15 cellular contexts compared by ENCODE assay signal in the genomic region with DNA sequence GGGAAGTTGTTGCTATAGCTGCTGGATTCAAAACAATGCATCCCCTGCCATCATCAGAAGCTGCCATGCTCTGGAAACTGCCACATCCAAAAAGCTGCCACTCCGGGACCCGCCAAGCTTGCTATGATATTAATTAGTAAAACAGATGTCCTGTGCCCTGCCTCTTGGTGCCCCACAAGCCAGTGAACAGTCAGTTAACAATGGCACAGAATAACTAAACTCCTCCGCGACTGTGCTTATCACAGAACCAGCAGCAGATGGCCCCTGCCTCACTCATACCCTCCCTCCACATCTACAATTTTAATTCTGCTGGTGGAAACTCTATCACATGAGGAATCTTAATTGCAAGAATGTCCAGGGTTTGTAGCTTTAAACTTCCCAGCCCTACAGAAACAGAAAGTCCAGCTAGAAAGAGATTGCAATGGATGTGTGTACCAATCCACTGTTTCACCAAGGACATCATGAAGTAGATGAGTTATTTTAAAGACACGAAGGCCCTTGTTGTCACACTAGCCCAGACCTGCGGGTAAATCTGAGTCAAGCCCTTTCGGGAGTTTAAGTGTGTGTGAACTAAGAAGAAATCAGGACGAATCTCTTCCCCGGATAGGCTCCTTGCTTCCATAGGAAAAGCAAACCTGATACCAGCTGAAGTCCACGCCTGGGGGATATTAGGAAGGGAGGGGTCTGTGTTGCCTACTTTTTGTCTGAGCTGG. TPM values are rescaled to one million over a fixed set of nuclear protein-coding genes. Genes with fewer than 3 reads are reported as not detected.
DNase-seq lines count a peak whose midpoint lies in the region; ATAC-seq and TF ChIP-seq lines count a peak whose summit lies in the region.
"Had no signal": no experiment of that assay in that cellular context is flagged by ENCODE, and none has a peak within 500 bp of the region (broad histone marks: within the 10 kb centered on the region; RNA-seq: fewer than 3 reads in every experiment).

No MANE protein-coding gene starts in this region.

- peaks cover 18% of the 10 kb centered on the region for H3K4me1 Mint-ChIP-seq in osteocyte (ENCODE audit: unreplicated experiment)
- H3K4me1 Mint-ChIP-seq in immature natural killer cell: peaks cover 6 to 8% of the 10 kb centered on the region in 2 donors

- H3K9me3 Mint-ChIP-seq in osteocyte (ENCODE audit: unreplicated experiment) (no peaks in the 10 kb centered on the region), immature natural killer cell (no peaks in the 10 kb centered on the region)
- H3K9me3 Mint-ChIP-seq: activated CD8-positive, alpha-beta T cell treated with anti-CD3 and anti-CD28 coated beads for 36 hours; activated T-helper 2 cell treated with anti-CD3 and anti-CD28 coated beads, Interferon-gamma antibody, Interleukin-2, Interleukin-4, amounts not matched to agents 10 μg/mL and 5 μg/mL and 100 μg/mL, durations not matched to agents 14 hours and 24 hours and 36 hours; CD4-positive, CD25-positive, alpha-beta regulatory T cell had no signal

- in situ Hi-C loops in SK-MEL-5 (cut with HindIII; ENCODE audit: low pct_unique_long_range_greater_than_20kb, low sequenced_read_pairs): no loop called here

- intact Hi-C loops in esophagus muscularis mucosa (cut with DNase I): loop anchor here (5.0 kb wide), 1 partner anchor 729 kb away; no protein-coding TSS in a partner anchor

- no peaks in the 10 kb centered on the region for H3K27me3 ChIP-seq in esophagus muscularis mucosa
- H3K27me3 ChIP-seq: upper lobe of left lung had no signal

- TF ChIP-seq EP300 in esophagus muscularis mucosa (IDR thresholded peaks at IDR 0.05): no peak

- TF ChIP-seq POLR2A in esophagus muscularis mucosa (IDR thresholded peaks at IDR 0.05; ENCODE audit: low read depth): no peak

- H3K36me3 ChIP-seq in esophagus muscularis mucosa: no peaks in the 10 kb centered on the region
- H3K36me3 ChIP-seq: upper lobe of left lung had no signal

- 80% methylated on average over 10 of the region's 10 CpGs for WGBS in esophagus muscularis mucosa

- ATAC-seq in GM19328 (IDR thresholded peaks at IDR 0.05; ENCODE audit: unreplicated experiment): no peak
- ATAC-seq: activated CD8-positive, alpha-beta T cell treated with anti-CD3 and anti-CD28 coated beads for 36 hours had no signal

- TF ChIP-seq CTCF in esophagus muscularis mucosa (IDR thresholded peaks at IDR 0.05) (no peak), osteocyte (IDR thresholded peaks at IDR 0.05) (no peak)

- no peaks in the 10 kb centered on the region for H3K36me3 Mint-ChIP-seq in osteocyte (ENCODE audit: unreplicated experiment)
- H3K36me3 Mint-ChIP-seq in immature natural killer cell: no peaks in the 10 kb centered on the region
- H3K36me3 Mint-ChIP-seq: CD4-positive, CD25-positive, alpha-beta regulatory T cell had no signal

- no peaks in the 10 kb centered on the region for H3K9me3 ChIP-seq in esophagus muscularis mucosa
- H3K9me3 ChIP-seq: upper lobe of left lung had no signal

- peak; percentile 88 for DNase-seq in NCI-H1694 (lab: John Stamatoyannopoulos, UW)
- DNase-seq in SK-MEL-5 (ENCODE audit: low read depth, low spot score): peak; percentile 22
- peak; percentile 55 for DNase-seq in esophagus muscularis mucosa (ENCODE audit: extremely low spot score)
- no peak for DNase-seq in osteocyte (ENCODE audit: extremely low spot score, unreplicated experiment)
- DNase-seq in immature natural killer cell: no peak
- DNase-seq in dermis blood vessel endothelial cell: no peak
- DNase-seq: activated CD8-positive, alpha-beta T cell treated with anti-CD3 and anti-CD28 coated beads for 36 hours; aorta; CD4-positive, CD25-positive, alpha-beta regulatory T cell; effector CD8-positive, alpha-beta T cell; NCI-H187 treated with DMSO at 0.1 percent for 48 hours; stimulated activated CD4-positive, alpha-beta T cell treated with anti-CD3 and anti-CD28 coated beads, Interleukin-4, amount 100 ng/mL, for 24 hours; upper lobe of left lung had no signal

- no peak overlapping the region for H3K27ac ChIP-seq in esophagus muscularis mucosa (replicated peaks in 1 of 4)
- H3K27ac ChIP-seq: upper lobe of left lung had no signal

- H3K27ac Mint-ChIP-seq in osteocyte (ENCODE audit: unreplicated experiment): peak overlapping the region; percentile 34
- no peak overlapping the region for H3K27ac Mint-ChIP-seq in immature natural killer cell
- H3K27ac Mint-ChIP-seq: activated CD8-positive, alpha-beta T cell treated with anti-CD3 and anti-CD28 coated beads for 36 hours; activated T-helper 2 cell treated with anti-CD3 and anti-CD28 coated beads, Interferon-gamma antibody, Interleukin-2, Interleukin-4, amounts not matched to agents 10 μg/mL and 5 μg/mL and 100 μg/mL, durations not matched to agents 14 hours and 24 hours and 36 hours; CD4-positive, CD25-positive, alpha-beta regulatory T cell had no signal

- H3K27me3 Mint-ChIP-seq in osteocyte (ENCODE audit: unreplicated experiment) (peaks cover 8% of the 10 kb centered on the region), immature natural killer cell (ENCODE audit: low read depth in 3 of 3) (peaks cover 0 to 2% (median 0%) of the 10 kb centered on the region in 3 donors)

- H3K4me3 Mint-ChIP-seq in osteocyte (ENCODE audit: unreplicated experiment) (no peak overlapping the region), immature natural killer cell (no peak overlapping the region)
- H3K4me3 Mint-ChIP-seq: activated CD8-positive, alpha-beta T cell treated with anti-CD3 and anti-CD28 coated beads for 36 hours; CD4-positive, CD25-positive, alpha-beta regulatory T cell had no signal

- H3K4me1 ChIP-seq in esophagus muscularis mucosa: peaks cover 3 to 25% (median 15%) of the 10 kb centered on the region in 4 donors

- H3K4me3 ChIP-seq in esophagus muscularis mucosa: no peak overlapping the region
- H3K4me3 ChIP-seq: upper lobe of left lung had no signal

RNA-seq across cellular contexts. Expression of a gene that starts 7.4 kb away (rescaled TPM):
- 2.6 and 5.0 TPM in 2 replicates for total RNA-seq in SK-MEL-5 (2014; rRNA removed; shearing (Covaris generic))
- 2.8 and 3.3 TPM in 2 replicates for polyA plus RNA-seq in SK-MEL-5 (2015; cell fraction: cytosol; rRNA removed)
- polyA plus RNA-seq in SK-MEL-5 (2015; cell fraction: nucleus; rRNA removed): 0.85 and 4.5 TPM in 2 replicates
- total RNA-seq in esophagus muscularis mucosa (10 to 100 TPM; 15.4 to 28.7 (median 22.7) TPM), osteocyte (8.9 and 10.4 TPM in 2 replicates), dermis blood vessel endothelial cell (8.2 and 9.4 TPM in 2 replicates)
- 10 to 100 TPM; 18.8 to 20.0 (median 19.6) TPM for polyA plus RNA-seq in immature natural killer cell

Comparison
In these comparisons a context has a peak if more than half of its experiments do, and no peak if none do; other contexts are left out.
1. DNase-seq: peak in NCI-H1694 (single experiment), SK-MEL-5 (single experiment) and esophagus muscularis mucosa (single experiment); none in osteocyte (single experiment), immature natural killer cell (0 of 3) and dermis blood vessel endothelial cell (single experiment).